ENCODE assay signal across 1 cellular context in genomic region chr16:89216315-89217137, GRCh38.
TF ChIP-seq lines count a peak whose summit lies in the region.

No MANE protein-coding gene starts in this region.

TF ChIP-seq in H1, 55 proteins besides CTCF, POLR2A, EP300 and RAD21:
- TF ChIP-seq, protein P1, sequence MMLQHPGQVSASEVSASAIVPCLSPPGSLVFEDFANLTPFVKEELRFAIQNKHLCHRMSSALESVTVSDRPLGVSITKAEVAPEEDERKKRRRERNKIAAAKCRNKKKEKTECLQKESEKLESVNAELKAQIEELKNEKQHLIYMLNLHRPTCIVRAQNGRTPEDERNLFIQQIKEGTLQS (IDR thresholded peaks at IDR 0.05; ENCODE audit: insufficient read depth, low read depth, low read length) = 0 out of 2 replicates have a peak, but pooled peaks have one; percentile 37
- TF ChIP-seq SAP30 (IDR thresholded peaks at IDR 0.05; ENCODE audit: insufficient read depth, insufficient replicate concordance, low read length) (peak; percentile 87), USF2 (IDR thresholded peaks at IDR 0.05; ENCODE audit: low read length) (peak; percentile 79), SIN3A (conservative IDR thresholded peaks at IDR 0.05 in 1 of 2, IDR thresholded peaks at IDR 0.05 in 1 of 2; ENCODE audit: low read depth in 1 of 2, low read length in 2 of 2) (peak; percentile 75 to 96; a peak in 2 of 4 replicates), CEBPB (IDR thresholded peaks at IDR 0.05; ENCODE audit: low read depth, low read length) (no peak), ASH2L (IDR thresholded peaks at IDR 0.05; ENCODE audit: low read length) (peak; percentile 1), CTBP2 (IDR thresholded peaks at IDR 0.05; ENCODE audit: borderline replicate concordance, insufficient read depth, insufficient read length, low read length) (no peak), CREB1 (IDR thresholded peaks at IDR 0.05) (peak; percentile 55)
- TF ChIP-seq, protein P2, sequence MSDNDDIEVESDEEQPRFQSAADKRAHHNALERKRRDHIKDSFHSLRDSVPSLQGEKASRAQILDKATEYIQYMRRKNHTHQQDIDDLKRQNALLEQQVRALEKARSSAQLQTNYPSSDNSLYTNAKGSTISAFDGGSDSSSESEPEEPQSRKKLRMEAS (IDR thresholded peaks at IDR 0.05) = peak; percentile 85
